In the genomic region with DNA sequence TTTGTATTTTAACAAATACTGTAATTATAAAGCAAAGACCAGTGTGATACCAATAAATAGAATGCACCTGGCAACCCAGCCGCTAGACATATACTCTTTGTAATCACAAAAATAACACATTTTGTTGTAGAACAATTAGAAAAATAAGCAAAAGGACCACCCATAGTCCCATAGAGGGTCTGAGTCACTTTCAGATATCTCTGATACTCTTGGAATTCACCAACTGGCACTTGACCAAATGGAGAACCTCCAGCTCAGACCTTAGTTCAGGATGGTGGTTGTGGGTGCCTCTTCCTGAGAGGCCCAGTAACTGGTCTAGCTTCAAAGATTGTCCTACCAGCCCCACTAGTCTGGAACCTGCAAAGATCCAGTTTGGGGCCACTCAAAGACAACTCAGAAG, we compare ENCODE assay signal across 10 cellular contexts. TPM values are rescaled to one million over a fixed set of nuclear protein-coding genes. Genes with fewer than 3 reads are reported as not detected.
DNase-seq lines count a peak whose midpoint lies in the region; ATAC-seq and TF ChIP-seq lines count a peak whose summit lies in the region.
"Had no signal": no experiment of that assay in that cellular context is flagged by ENCODE, and none has a peak within 500 bp of the region (broad histone marks: within the 10 kb centered on the region; RNA-seq: fewer than 3 reads in every experiment).

No MANE protein-coding gene starts in this region.

- H2BK20ac ChIP-seq in IMR-90 (ENCODE audit: low read depth, low read length) = 0 out of 2 replicates have a peak overlapping the region, but pooled peaks have one; percentile 25

- no peak overlapping the region; the same call in 1 of the 2 replicates for H2AK5ac ChIP-seq in IMR-90 (ENCODE audit: low read depth, low read length)

- H3K27me3 Mint-ChIP-seq in CD4-positive, alpha-beta T cell = no peaks in the 10 kb centered on the region
- H3K27me3 Mint-ChIP-seq in activated naive CD8-positive, alpha-beta T cell treated with anti-CD3 and anti-CD28 coated beads for 36 hours = no peaks in the 10 kb centered on the region
- peaks cover 3% of the 10 kb centered on the region for H3K27me3 Mint-ChIP-seq in nephron progenitor cell (ENCODE audit: low read depth, poor library complexity)

- H4K91ac ChIP-seq in IMR-90 (ENCODE audit: insufficient read depth, low read depth, low read length) = no peak overlapping the region

- DNase-seq in CD4-positive, alpha-beta T cell = no peak
- DNase-seq in IMR-90 (peak; percentile 39), nephron progenitor cell (no peak), DMS53 (lab: John Stamatoyannopoulos, UW) (no peak), posterior vena cava (ENCODE audit: low spot score) (no peak), dermis blood vessel endothelial cell (no peak)
- DNase-seq in activated naive CD8-positive, alpha-beta T cell treated with anti-CD3 and anti-CD28 coated beads for 36 hours = no peak
- DNase-seq in effector CD8-positive, alpha-beta T cell (lab: John Stamatoyannopoulos, UW) = no peak

- H3K4me3 ChIP-seq in IMR-90 (ENCODE audit: insufficient read depth, low read depth, low read length) = no peak overlapping the region

- peaks cover 6% of the 10 kb centered on the region for H3K36me3 ChIP-seq in IMR-90 (ENCODE audit: control insufficient read depth, insufficient read depth, low read length)

- H4K8ac ChIP-seq in IMR-90 (ENCODE audit: low read depth in 2 of 2, low read length in 2 of 2) = peak overlapping the region; percentile 24 to 28; a peak in 2 of 4 replicates

- H3K9me1 ChIP-seq in IMR-90 (ENCODE audit: insufficient read depth, low read length) = peaks cover 3% of the 10 kb centered on the region; the same call in 1 of the 2 replicates

- ATAC-seq in CD4-positive, alpha-beta T cell (ENCODE audit: poor library complexity) = no peak
- no peak for ATAC-seq in IMR-90 (ENCODE audit: low read depth)

- peaks cover 17 to 26% of the 10 kb centered on the region in 2 experiments for H3K79me1 ChIP-seq in IMR-90 (ENCODE audit: low read depth in 1 of 2, low read length in 2 of 2)

- H2BK120ac ChIP-seq in IMR-90 (ENCODE audit: low read depth, low read length) = no peak overlapping the region

- dilution Hi-C loops in IMR-90 (cut with HindIII; ENCODE audit: low sequenced_read_pairs, unreplicated experiment) = no loop called here

- no peak overlapping the region for H3K9ac ChIP-seq in IMR-90 (ENCODE audit: low read depth, low read length)

- no peaks in the 10 kb centered on the region for H3K9me3 Mint-ChIP-seq in CD4-positive, alpha-beta T cell
- H3K9me3 Mint-ChIP-seq in activated naive CD8-positive, alpha-beta T cell treated with anti-CD3 and anti-CD28 coated beads for 36 hours = no peaks in the 10 kb centered on the region
- no peaks in the 10 kb centered on the region for H3K9me3 Mint-ChIP-seq in nephron progenitor cell

- BruUV-seq in IMR-90 (replicated peaks; lab: Mats Ljungman, UMichigan) = no TSS peak

- WGBS in IMR-90 (ENCODE audit: extremely low coverage in 2 of 2, insufficient read length in 1 of 2), 2 experiments = no CpG with 5 or more reads among the region's 1 CpG

- no peak overlapping the region; the same call in 1 of the 2 replicates for H3K14ac ChIP-seq in IMR-90 (replicated peaks; ENCODE audit: low read depth, low read length)

- H3K36me3 Mint-ChIP-seq in CD4-positive, alpha-beta T cell (ENCODE audit: low read depth) = peaks cover 38% of the 10 kb centered on the region
- H3K36me3 Mint-ChIP-seq in activated naive CD8-positive, alpha-beta T cell treated with anti-CD3 and anti-CD28 coated beads for 36 hours = peaks cover 30% of the 10 kb centered on the region
- peaks cover 28% of the 10 kb centered on the region for H3K36me3 Mint-ChIP-seq in nephron progenitor cell (ENCODE audit: low read depth)

- H3K23ac ChIP-seq in IMR-90 (ENCODE audit: low read depth, low read length) = no peak overlapping the region

- peak overlapping the region; percentile 95 for H3K27ac Mint-ChIP-seq in CD4-positive, alpha-beta T cell
- peak overlapping the region; percentile 93 for H3K27ac Mint-ChIP-seq in activated naive CD8-positive, alpha-beta T cell treated with anti-CD3 and anti-CD28 coated beads for 36 hours
- no peak overlapping the region for H3K27ac Mint-ChIP-seq in nephron progenitor cell

- CTCF ChIA-PET in CD4-positive, alpha-beta T cell (lab: Charles Lee) = interaction anchor here (1.6 kb wide), 1 partner anchor 9 kb away, joined by 5 read pairs; no protein-coding TSS in a partner anchor
- CTCF ChIA-PET in IMR-90 (lab: Yijun Ruan, JAX) = interaction anchor here (0.9 kb wide), 1 partner anchor 10 kb away, joined by 3 read pairs; no protein-coding TSS in a partner anchor

- no peaks in the 10 kb centered on the region for H3K27me3 ChIP-seq in CD4-positive, alpha-beta T cell (ENCODE audit: control insufficient read depth, insufficient read depth, low read length)
- H3K27me3 ChIP-seq in IMR-90 (ENCODE audit: control insufficient read depth, insufficient read depth, low read length) = no peaks in the 10 kb centered on the region

- no peak overlapping the region for H3K4me2 ChIP-seq in IMR-90 (ENCODE audit: low read depth, low read length)

- no peaks in the 10 kb centered on the region for H4K20me1 ChIP-seq in IMR-90 (ENCODE audit: insufficient read depth, low read length)

- TF ChIP-seq RAD21 in IMR-90 (IDR thresholded peaks at IDR 0.05; ENCODE audit: low read length) = no peak

- no peak overlapping the region for H2BK5ac ChIP-seq in IMR-90 (ENCODE audit: low read depth, low read length, poor library complexity, severe bottlenecking)

- H3K56ac ChIP-seq in IMR-90 (ENCODE audit: extremely low read depth, insufficient read depth, low read length) = no peak overlapping the region

- no peaks in the 10 kb centered on the region; the same call in 1 of the 2 replicates for H3K4me1 ChIP-seq in IMR-90 (ENCODE audit: control insufficient read depth, insufficient read depth, low read length)

- no peak overlapping the region for H3K27ac ChIP-seq in CD4-positive, alpha-beta T cell (ENCODE audit: low read depth, low read length)
- no peak overlapping the region for H3K27ac ChIP-seq in IMR-90 (ENCODE audit: insufficient read depth, low read length)

- intact Hi-C loops in CD4-positive, alpha-beta T cell (cut with DNase I, micrococcal nuclease) = loop anchor here (2.0 to 10.0 kb wide), 3 partner anchors 38 to 544 kb away; a partner anchor contains a TSS
- intact Hi-C loops in IMR-90 (cut with micrococcal nuclease) (no loop called here), posterior vena cava (cut with DNase I) (no loop called here)

- peak overlapping the region; percentile 90 for H3K4me3 Mint-ChIP-seq in CD4-positive, alpha-beta T cell
- H3K4me3 Mint-ChIP-seq in activated naive CD8-positive, alpha-beta T cell treated with anti-CD3 and anti-CD28 coated beads for 36 hours = no peak overlapping the region
- peak overlapping the region; percentile 91 for H3K4me3 Mint-ChIP-seq in nephron progenitor cell

- POLR2A ChIA-PET in CD4-positive, alpha-beta T cell (lab: Charles Lee) = interaction anchor here (0.6 to 2.1 kb wide), 6 partner anchors 8 to 375 kb away, joined by 3 to 7 read pairs (median 4); a partner anchor contains a TSS
- POLR2A ChIA-PET in IMR-90 (lab: Charles Lee; ENCODE audit: unreplicated experiment) = no interaction called here

- no peak for TF ChIP-seq CTCF in CD4-positive, alpha-beta T cell (IDR thresholded peaks at IDR 0.05)
- TF ChIP-seq CTCF in IMR-90 (conservative IDR thresholded peaks at IDR 0.05; ENCODE audit: low read depth, low read length) (no peak), nephron progenitor cell (IDR thresholded peaks at IDR 0.05) (no peak)

- peaks cover 34% of the 10 kb centered on the region for H3K4me1 Mint-ChIP-seq in CD4-positive, alpha-beta T cell (ENCODE audit: low read depth)
- H3K4me1 Mint-ChIP-seq in activated naive CD8-positive, alpha-beta T cell treated with anti-CD3 and anti-CD28 coated beads for 36 hours = peaks cover 29% of the 10 kb centered on the region
- H3K4me1 Mint-ChIP-seq in nephron progenitor cell = peaks cover 23% of the 10 kb centered on the region

- TF ChIP-seq POLR2A in IMR-90 (IDR thresholded peaks at IDR 0.05; ENCODE audit: low read depth, low read length) = no peak

- peak overlapping the region; percentile 64 for H2AFZ ChIP-seq in IMR-90 (replicated peaks; ENCODE audit: low read length, poor library complexity)

- H2AK9ac ChIP-seq in IMR-90 (replicated peaks; ENCODE audit: low read depth, low read length, poor library complexity) = no peak overlapping the region

- H4K5ac ChIP-seq in IMR-90 (ENCODE audit: low read depth, low read length) = peak overlapping the region; percentile 35; the same call in 1 of the 2 replicates

- H3K18ac ChIP-seq in IMR-90 (ENCODE audit: low read depth, low read length) = no peak overlapping the region

- no peak overlapping the region for H2BK15ac ChIP-seq in IMR-90 (ENCODE audit: low read depth, low read length)

- in situ Hi-C loops in IMR-90 (cut with MboI; ENCODE audit: low sequenced_read_pairs) = no loop called here

- H3K9me3 ChIP-seq in CD4-positive, alpha-beta T cell (ENCODE audit: control insufficient read depth, low read length) = no peaks in the 10 kb centered on the region
- H3K9me3 ChIP-seq in IMR-90 (ENCODE audit: control insufficient read depth, insufficient read depth, low read length) = no peaks in the 10 kb centered on the region

- 0 out of 2 replicates have a peak overlapping the region, but pooled peaks have one; percentile 27 for H3K4ac ChIP-seq in IMR-90 (ENCODE audit: low read depth, low read length)

RNA-seq across cellular contexts. Expression of a gene that starts 0.8 kb away (rescaled TPM):
- total RNA-seq in CD4-positive, alpha-beta T cell = 10 to 100 TPM; 43.0 to 52.7 TPM
- total RNA-seq in IMR-90 (2012; rRNA removed) (9.0 and 9.2 TPM in 2 replicates), posterior vena cava (10 to 100 TPM; 24.4 to 33.0 TPM), dermis blood vessel endothelial cell (12.2 and 14.5 TPM in 2 replicates)
- 13.8 and 15.2 TPM in 2 replicates for polyA plus RNA-seq in IMR-90 (2012; rRNA removed)
- 9.0 and 9.2 TPM in 2 replicates for polyA plus RNA-seq in IMR-90 (2012; cell fraction: cytosol; rRNA removed)
- 4.3 and 11.3 TPM in 2 replicates for polyA plus RNA-seq in IMR-90 (2012; cell fraction: nucleus; rRNA removed; ENCODE audit: low replicate concordance)
- total RNA-seq in activated naive CD8-positive, alpha-beta T cell treated with anti-CD3 and anti-CD28 coated beads for 36 hours = 10 to 100 TPM; 54.4 to 55.4 TPM

RNA-seq across cellular contexts. Expression of a gene that starts 35.0 kb away (rescaled TPM):
- 1 to 10 TPM; 1.5 to 2.1 TPM for total RNA-seq in CD4-positive, alpha-beta T cell
- not detected in 2 replicates for total RNA-seq in IMR-90 (2012; rRNA removed)
- polyA plus RNA-seq in IMR-90 (2012; rRNA removed) = 0.10 and 0.20 TPM in 2 replicates
- polyA plus RNA-seq in IMR-90 (2012; cell fraction: cytosol; rRNA removed) = not detected in 2 replicates
- polyA plus RNA-seq in IMR-90 (2012; cell fraction: nucleus; rRNA removed; ENCODE audit: low replicate concordance) = 0.08 and 0.73 TPM in 2 replicates
- 1 to 10 TPM in 1 of 2 experiments, under 1 TPM in 1; 0.70 to 1.2 TPM for total RNA-seq in activated naive CD8-positive, alpha-beta T cell treated with anti-CD3 and anti-CD28 coated beads for 36 hours
- under 1 TPM; 0.51 to 0.57 TPM for total RNA-seq in posterior vena cava
- total RNA-seq in dermis blood vessel endothelial cell = 0.14 and 0.17 TPM in 2 replicates
- total RNA-seq: dermis microvascular lymphatic vessel endothelial cell, temporal lobe had no signal

RNA-seq across cellular contexts. Expression of a gene that starts 37.8 kb away (rescaled TPM):
- total RNA-seq in CD4-positive, alpha-beta T cell = 10 to 100 TPM; 16.0 to 18.3 TPM
- total RNA-seq in IMR-90 (2012; rRNA removed) = 102 and 106 TPM in 2 replicates
- polyA plus RNA-seq in IMR-90 (2012; rRNA removed) = 76.1 and 100 TPM in 2 replicates
- polyA plus RNA-seq in IMR-90 (2012; cell fraction: cytosol; rRNA removed) = 10.7 and 23.7 TPM in 2 replicates
- 7.0 and 46.0 TPM in 2 replicates for polyA plus RNA-seq in IMR-90 (2012; cell fraction: nucleus; rRNA removed; ENCODE audit: low replicate concordance)
- 100 to 1,000 TPM; 182 to 183 TPM for total RNA-seq in activated naive CD8-positive, alpha-beta T cell treated with anti-CD3 and anti-CD28 coated beads for 36 hours
- 10 to 100 TPM; 47.3 to 59.3 TPM for total RNA-seq in posterior vena cava
- total RNA-seq in dermis blood vessel endothelial cell = 77.8 and 182 TPM in 2 replicates

RNA-seq across cellular contexts. Expression of a gene that starts 47.0 kb away (rescaled TPM):
- total RNA-seq in CD4-positive, alpha-beta T cell = 10 to 100 TPM; 36.7 to 38.2 TPM
- total RNA-seq in IMR-90 (2012; rRNA removed) (28.3 and 40.5 TPM in 2 replicates), posterior vena cava (10 to 100 TPM; 14.3 to 15.9 TPM), dermis blood vessel endothelial cell (25.6 and 27.4 TPM in 2 replicates)
- 10.6 and 14.0 TPM in 2 replicates for polyA plus RNA-seq in IMR-90 (2012; rRNA removed)
- polyA plus RNA-seq in IMR-90 (2012; cell fraction: cytosol; rRNA removed) = 3.4 and 16.1 TPM in 2 replicates
- 3.0 and 8.0 TPM in 2 replicates for polyA plus RNA-seq in IMR-90 (2012; cell fraction: nucleus; rRNA removed; ENCODE audit: low replicate concordance)
- total RNA-seq in activated naive CD8-positive, alpha-beta T cell treated with anti-CD3 and anti-CD28 coated beads for 36 hours = 10 to 100 TPM; 70.1 to 73.2 TPM

RNA-seq across cellular contexts. Expression of a gene that starts 47.2 kb away (rescaled TPM):
- total RNA-seq in CD4-positive, alpha-beta T cell = 10 to 100 TPM; 18.4 to 19.3 TPM
- 19.4 and 26.2 TPM in 2 replicates for total RNA-seq in IMR-90 (2012; rRNA removed)
- polyA plus RNA-seq in IMR-90 (2012; rRNA removed) = 22.8 and 23.4 TPM in 2 replicates
- polyA plus RNA-seq in IMR-90 (2012; cell fraction: cytosol; rRNA removed) = 16.0 and 27.1 TPM in 2 replicates
- polyA plus RNA-seq in IMR-90 (2012; cell fraction: nucleus; rRNA removed; ENCODE audit: low replicate concordance) = 19.7 and 25.4 TPM in 2 replicates
- 10 to 100 TPM; 30.2 to 31.8 TPM for total RNA-seq in activated naive CD8-positive, alpha-beta T cell treated with anti-CD3 and anti-CD28 coated beads for 36 hours
- 10 to 100 TPM; 21.9 to 22.4 TPM for total RNA-seq in posterior vena cava
- total RNA-seq in dermis blood vessel endothelial cell = 37.4 and 43.1 TPM in 2 replicates

Comparison
In these comparisons a context has a peak if more than half of its experiments do, and no peak if none do; other contexts are left out.
1. intact Hi-C loops: an anchor here in CD4-positive, alpha-beta T cell (2.0 to 10.0 kb wide); none called in IMR-90 and posterior vena cava.